Comparison of ENCODE assay signal across 8 cellular contexts in genomic region chr1:228083871-228084278, GRCh38. TPM values are rescaled to one million over a fixed set of nuclear protein-coding genes. Genes with fewer than 3 reads are reported as not detected.
DNase-seq lines count a peak whose midpoint lies in the region; ATAC-seq and TF ChIP-seq lines count a peak whose summit lies in the region.

No MANE protein-coding gene starts in this region.

- H3K4me3 Mint-ChIP-seq in WTC11: peak overlapping the region; percentile 95

- 2% methylated on average over 17 of the region's 17 CpGs for WGBS in heart right ventricle, 2 donors

- peaks cover 40% of the 10 kb centered on the region for H3K4me1 Mint-ChIP-seq in WTC11

- TF ChIP-seq CTCF in HFF-Myc (IDR thresholded peaks at IDR 0.05; ENCODE audit: low read depth, low read length, missing control alignments) (no peak), WTC11 (IDR thresholded peaks at IDR 0.05) (no peak), heart right ventricle (IDR thresholded peaks at IDR 0.05) (no peak)

- H3K9me3 ChIP-seq in heart right ventricle: no peaks in the 10 kb centered on the region

- no peaks in the 10 kb centered on the region for H3K9me3 Mint-ChIP-seq in WTC11

- POLR2A ChIA-PET in WTC11 (lab: Charles Lee): no interaction called here

- H3K27ac ChIP-seq in heart right ventricle: peak overlapping the region; percentile 98 to 100 (median 100)

- intact Hi-C loops in heart right ventricle (cut with DNase I): no loop called here
- intact Hi-C loops in sciatic nerve (cut with DNase I): no loop called here

- H3K4me3 ChIP-seq in HFF-Myc (replicated peaks; ENCODE audit: low read depth, low read length) (peak overlapping the region; percentile 98), heart right ventricle (peak overlapping the region; percentile 71 to 100 (median 92))

- CTCF ChIA-PET in WTC11 (lab: Charles Lee): interaction anchor here (1.4 to 1.9 kb wide), 2 partner anchors 80 to 84 kb away, joined by 6 read pairs; no protein-coding TSS in a partner anchor

- no peak for ATAC-seq in WTC11
- peak in 1 of 8 donors; percentile 5 for ATAC-seq in heart right ventricle
- peak; percentile 22 for ATAC-seq in sciatic nerve
- ATAC-seq in HG03565 (IDR thresholded peaks at IDR 0.05; ENCODE audit: unreplicated experiment): no peak
- no peak for ATAC-seq in GM18868 (IDR thresholded peaks at IDR 0.05; ENCODE audit: unreplicated experiment)

- no peaks in the 10 kb centered on the region for H3K27me3 ChIP-seq in heart right ventricle

- peaks cover 13% of the 10 kb centered on the region for H3K36me3 Mint-ChIP-seq in WTC11

- peaks cover 20% of the 10 kb centered on the region for H3K27me3 Mint-ChIP-seq in WTC11 (ENCODE audit: low read depth)

- peak overlapping the region; percentile 78 for H3K27ac Mint-ChIP-seq in WTC11

- peaks cover 36 to 69% (median 65%) of the 10 kb centered on the region in 9 donors for H3K4me1 ChIP-seq in heart right ventricle

- H3K36me3 ChIP-seq in heart right ventricle: peaks cover 0 to 10% (median 0%) of the 10 kb centered on the region in 9 donors

- DNase-seq in HFF-Myc (ENCODE audit: extremely low read depth, low read depth): no peak
- DNase-seq in WTC11 (ENCODE audit: low spot score): no peak
- DNase-seq in heart right ventricle: no peak
- no peak for DNase-seq in sciatic nerve (ENCODE audit: low spot score)
- DNase-seq in foreskin melanocyte: no peak
- no peak for DNase-seq in amniotic stem cell (lab: John Stamatoyannopoulos, UW)

TF ChIP-seq in WTC11, 78 proteins besides CTCF, POLR2A, EP300 and RAD21:
- no peak for TF ChIP-seq ESRRA (CRISPR knock-in tag; IDR thresholded peaks at IDR 0.05; ENCODE audit: borderline replicate concordance)
- 0 out of 2 replicates have a peak, but pooled peaks have one; percentile 27 for TF ChIP-seq ETV6 (CRISPR knock-in tag; IDR thresholded peaks at IDR 0.05)

RNA-seq across cellular contexts. Expression of gene ARF1, which starts 1.4 kb away (rescaled TPM):
- 295 to 330 TPM (median 300 TPM) in 3 replicates for total RNA-seq in WTC11 (2021)
- 100 to 1,000 TPM; 262 to 372 (median 338) TPM for total RNA-seq in heart right ventricle
- 100 to 1,000 TPM; 204 to 498 TPM for polyA plus RNA-seq in heart right ventricle
- total RNA-seq in sciatic nerve: 251 TPM

RNA-seq across cellular contexts. Expression of gene C1orf35, which starts 19.2 kb away (rescaled TPM):
- 30.0 to 33.8 TPM (median 30.7 TPM) in 3 replicates for total RNA-seq in WTC11 (2021)
- 10 to 100 TPM in 1 of 10 donors, 1 to 10 TPM in 9; 5.6 to 10.6 (median 6.3) TPM for total RNA-seq in heart right ventricle
- 10 to 100 TPM; 11.3 to 15.7 TPM for polyA plus RNA-seq in heart right ventricle
- total RNA-seq in sciatic nerve: 15.8 TPM

RNA-seq across cellular contexts. Expression of gene MRPL55, which starts 25.2 kb away (rescaled TPM):
- 65.8 to 70.5 TPM (median 66.9 TPM) in 3 replicates for total RNA-seq in WTC11 (2021)
- total RNA-seq in heart right ventricle: 10 to 100 TPM; 38.0 to 65.2 (median 46.3) TPM
- 100 to 1,000 TPM; 113 to 174 TPM for polyA plus RNA-seq in heart right ventricle
- 34.2 TPM for total RNA-seq in sciatic nerve

RNA-seq across cellular contexts. Expression of gene GUK1, which starts 56.2 kb away (rescaled TPM):
- total RNA-seq in WTC11 (2021) (110 to 112 TPM (median 111 TPM) in 3 replicates), heart right ventricle (100 to 1,000 TPM; 121 to 207 (median 159) TPM), sciatic nerve (250 TPM)
- 100 to 1,000 TPM; 275 to 474 TPM for polyA plus RNA-seq in heart right ventricle
